In genomic region chr2:201122276-201122675, GRCh38 we compare ENCODE assay signal across 10 cellular contexts. TPM values are rescaled to one million over a fixed set of nuclear protein-coding genes. Genes with fewer than 3 reads are reported as not detected.
A peak's percentile ranks its signal among the peaks of the same experiment; 100 is the strongest.
DNase-seq lines count a peak whose midpoint lies in the region; ATAC-seq and TF ChIP-seq lines count a peak whose summit lies in the region.
"Had no signal": no experiment of that assay in that cellular context is flagged by ENCODE, and none has a peak within 500 bp of the region (broad histone marks: within the 10 kb centered on the region; RNA-seq: fewer than 3 reads in every experiment).

No MANE protein-coding gene starts in this region.

- peak overlapping the region; percentile 83 for H3K27ac Mint-ChIP-seq in activated CD4-positive, alpha-beta T cell treated with anti-CD3 and anti-CD28 coated beads, Interleukin-2, amount 10 ng/mL, durations not matched to agents 7 days and 5 days
- H3K27ac Mint-ChIP-seq in activated CD4-positive, alpha-beta memory T cell treated with anti-CD3 and anti-CD28 coated beads, Interleukin-2, amount 10 ng/mL, durations not matched to agents 7 days and 5 days = peak overlapping the region; percentile 90
- peak overlapping the region; percentile 78 to 88 for H3K27ac Mint-ChIP-seq in stimulated activated naive CD8-positive, alpha-beta T cell treated with anti-CD3 and anti-CD28 coated beads, Interleukin-15, amount 100 ng/mL, for 72 hours
- H3K27ac Mint-ChIP-seq: brain had no signal

- H3K27me3 ChIP-seq in tibial artery = no peaks in the 10 kb centered on the region

- H3K9me3 ChIP-seq in tibial artery = no peaks in the 10 kb centered on the region

- H3K27ac ChIP-seq in tibial artery = no peak overlapping the region

- H3K36me3 ChIP-seq in tibial artery = peaks cover 0 to 5% (median 0%) of the 10 kb centered on the region in 3 donors

- H3K36me3 Mint-ChIP-seq in activated CD4-positive, alpha-beta T cell treated with anti-CD3 and anti-CD28 coated beads, Interleukin-2, amount 10 ng/mL, durations not matched to agents 7 days and 5 days (ENCODE audit: low read depth) = peaks cover 63% of the 10 kb centered on the region
- peaks cover 76% of the 10 kb centered on the region for H3K36me3 Mint-ChIP-seq in activated CD4-positive, alpha-beta memory T cell treated with anti-CD3 and anti-CD28 coated beads, Interleukin-2, amount 10 ng/mL, durations not matched to agents 7 days and 5 days (ENCODE audit: low read depth)
- H3K36me3 Mint-ChIP-seq: brain had no signal

- peak overlapping the region; percentile 91 for H3K4me3 Mint-ChIP-seq in activated CD4-positive, alpha-beta T cell treated with anti-CD3 and anti-CD28 coated beads, Interleukin-2, amount 10 ng/mL, durations not matched to agents 7 days and 5 days
- peak overlapping the region; percentile 96 for H3K4me3 Mint-ChIP-seq in activated CD4-positive, alpha-beta memory T cell treated with anti-CD3 and anti-CD28 coated beads, Interleukin-2, amount 10 ng/mL, durations not matched to agents 7 days and 5 days
- peak overlapping the region; percentile 89 to 99 for H3K4me3 Mint-ChIP-seq in stimulated activated naive CD8-positive, alpha-beta T cell treated with anti-CD3 and anti-CD28 coated beads, Interleukin-15, amount 100 ng/mL, for 72 hours
- H3K4me3 Mint-ChIP-seq: brain had no signal

- H3K9me3 Mint-ChIP-seq in activated CD4-positive, alpha-beta T cell treated with anti-CD3 and anti-CD28 coated beads, Interleukin-2, amount 10 ng/mL, durations not matched to agents 7 days and 5 days = no peaks in the 10 kb centered on the region
- H3K9me3 Mint-ChIP-seq in activated CD4-positive, alpha-beta memory T cell treated with anti-CD3 and anti-CD28 coated beads, Interleukin-2, amount 10 ng/mL, durations not matched to agents 7 days and 5 days = no peaks in the 10 kb centered on the region
- H3K9me3 Mint-ChIP-seq in stimulated activated naive CD8-positive, alpha-beta T cell treated with anti-CD3 and anti-CD28 coated beads, Interleukin-15, amount 100 ng/mL, for 72 hours = no peaks in the 10 kb centered on the region

- peaks cover 0 to 90% (median 36%) of the 10 kb centered on the region in 4 donors for H3K4me1 ChIP-seq in tibial artery

- H3K4me1 Mint-ChIP-seq in activated CD4-positive, alpha-beta T cell treated with anti-CD3 and anti-CD28 coated beads, Interleukin-2, amount 10 ng/mL, durations not matched to agents 7 days and 5 days = peaks cover 75% of the 10 kb centered on the region
- H3K4me1 Mint-ChIP-seq in activated CD4-positive, alpha-beta memory T cell treated with anti-CD3 and anti-CD28 coated beads, Interleukin-2, amount 10 ng/mL, durations not matched to agents 7 days and 5 days = peaks cover 62% of the 10 kb centered on the region
- peaks cover 49% of the 10 kb centered on the region for H3K4me1 Mint-ChIP-seq in stimulated activated naive CD8-positive, alpha-beta T cell treated with anti-CD3 and anti-CD28 coated beads, Interleukin-15, amount 100 ng/mL, for 72 hours

- H3K4me3 ChIP-seq in fibroblast of mammary gland (ENCODE audit: control insufficient read depth, low read depth, low read length) (no peak overlapping the region), tibial artery (no peak overlapping the region)

- no peak for DNase-seq in activated CD4-positive, alpha-beta T cell treated with anti-CD3 and anti-CD28 coated beads, Interleukin-2, amount 10 ng/mL, durations not matched to agents 7 days and 5 days
- no peak for DNase-seq in activated CD4-positive, alpha-beta T cell treated with anti-CD3 and anti-CD28 coated beads for 1 hour
- no peak for DNase-seq in activated CD4-positive, alpha-beta memory T cell treated with anti-CD3 and anti-CD28 coated beads, Interleukin-2, amount 10 ng/mL, durations not matched to agents 7 days and 5 days
- peak; percentile 89 for DNase-seq in fibroblast of mammary gland (ENCODE audit: low read depth)
- peak in 1 of 2 donors; percentile 29 for DNase-seq in stimulated activated naive CD8-positive, alpha-beta T cell treated with anti-CD3 and anti-CD28 coated beads, Interleukin-15, amount 100 ng/mL, for 72 hours
- no peak for DNase-seq in tibial artery
- no peak for DNase-seq in NCI-H1417 (lab: John Stamatoyannopoulos, UW)
- DNase-seq: NCI-H187 had no signal

- POLR2A ChIA-PET in activated CD4-positive, alpha-beta T cell treated with anti-CD3 and anti-CD28 coated beads, Interleukin-2, amount 10 ng/mL, durations not matched to agents 7 days and 5 days (lab: Charles Lee) = interaction anchor here (0.5 kb wide), 1 partner anchor 73 kb away, joined by 5 read pairs; no protein-coding TSS in a partner anchor
- POLR2A ChIA-PET in activated CD4-positive, alpha-beta memory T cell treated with anti-CD3 and anti-CD28 coated beads, Interleukin-2, amount 10 ng/mL, durations not matched to agents 7 days and 5 days (lab: Charles Lee) = interaction anchor here (0.7 to 3.7 kb wide), 8 partner anchors 34 to 1145 kb away, joined by 3 to 29 read pairs (median 4); partner anchors contain the start of genes NIF3L1, PPIL3, STRADB and TRAK2

- CTCF ChIA-PET in activated CD4-positive, alpha-beta T cell treated with anti-CD3 and anti-CD28 coated beads, Interleukin-2, amount 10 ng/mL, durations not matched to agents 7 days and 5 days (lab: Charles Lee) = interaction anchor here (0.7 to 3.1 kb wide), 6 partner anchors 11 to 221 kb away, joined by 3 to 17 read pairs (median 4); partner anchors contain the start of gene ORC2
- CTCF ChIA-PET in activated CD4-positive, alpha-beta memory T cell treated with anti-CD3 and anti-CD28 coated beads, Interleukin-2, amount 10 ng/mL, durations not matched to agents 7 days and 5 days (lab: Charles Lee) = interaction anchor here (0.5 to 2.6 kb wide), 11 partner anchors 9 to 1171 kb away, joined by 3 to 21 read pairs (median 3); partner anchors contain the start of genes CASP10, NIF3L1 and PPIL3

- no peak for TF ChIP-seq CTCF in fibroblast of mammary gland (conservative IDR thresholded peaks at IDR 0.05; ENCODE audit: control insufficient read depth, insufficient read depth, low read depth, low read length)
- no peak for TF ChIP-seq CTCF in tibial artery (IDR thresholded peaks at IDR 0.05)

- no peaks in the 10 kb centered on the region for H3K27me3 Mint-ChIP-seq in activated CD4-positive, alpha-beta T cell treated with anti-CD3 and anti-CD28 coated beads, Interleukin-2, amount 10 ng/mL, durations not matched to agents 7 days and 5 days
- no peaks in the 10 kb centered on the region for H3K27me3 Mint-ChIP-seq in activated CD4-positive, alpha-beta memory T cell treated with anti-CD3 and anti-CD28 coated beads, Interleukin-2, amount 10 ng/mL, durations not matched to agents 7 days and 5 days
- no peaks in the 10 kb centered on the region for H3K27me3 Mint-ChIP-seq in stimulated activated naive CD8-positive, alpha-beta T cell treated with anti-CD3 and anti-CD28 coated beads, Interleukin-15, amount 100 ng/mL, for 72 hours

- intact Hi-C loops in tibial artery (cut with DNase I; ENCODE audit: low total_unique reads) = no loop called here

- no peak for ATAC-seq in stimulated activated naive CD8-positive, alpha-beta T cell treated with anti-CD3 and anti-CD28 coated beads, Interleukin-15, amount 100 ng/mL, for 72 hours
- no peak for ATAC-seq in GM18519 (IDR thresholded peaks at IDR 0.05; ENCODE audit: low FRiP score, unreplicated experiment)

RNA-seq across cellular contexts. Expression of gene CFLAR, which starts 6.3 kb away (rescaled TPM):
- total RNA-seq in activated CD4-positive, alpha-beta T cell treated with anti-CD3 and anti-CD28 coated beads, Interleukin-2, amount 10 ng/mL, durations not matched to agents 7 days and 5 days = 100 to 1,000 TPM in 1 of 2 experiments, 10 to 100 TPM in 1; 98.4 to 106 TPM
- 100 to 1,000 TPM; 192 to 196 TPM for total RNA-seq in activated CD4-positive, alpha-beta memory T cell treated with anti-CD3 and anti-CD28 coated beads, Interleukin-2, amount 10 ng/mL, durations not matched to agents 7 days and 5 days

RNA-seq across cellular contexts. Expression of gene NDUFB3, which starts 50.5 kb away (rescaled TPM):
- total RNA-seq in activated CD4-positive, alpha-beta T cell treated with anti-CD3 and anti-CD28 coated beads, Interleukin-2, amount 10 ng/mL, durations not matched to agents 7 days and 5 days = 100 to 1,000 TPM; 134 to 147 TPM
- 100 to 1,000 TPM; 133 to 135 TPM for total RNA-seq in activated CD4-positive, alpha-beta memory T cell treated with anti-CD3 and anti-CD28 coated beads, Interleukin-2, amount 10 ng/mL, durations not matched to agents 7 days and 5 days

RNA-seq across cellular contexts. Expression of gene HYCC2, which starts 50.8 kb away (rescaled TPM):
- total RNA-seq in activated CD4-positive, alpha-beta T cell treated with anti-CD3 and anti-CD28 coated beads, Interleukin-2, amount 10 ng/mL, durations not matched to agents 7 days and 5 days = 10 to 100 TPM; 31.4 to 32.0 TPM
- 10 to 100 TPM; 27.9 to 31.9 TPM for total RNA-seq in activated CD4-positive, alpha-beta memory T cell treated with anti-CD3 and anti-CD28 coated beads, Interleukin-2, amount 10 ng/mL, durations not matched to agents 7 days and 5 days
